ENCODE assay signal across 1 cellular context in genomic region chr4:2607107-2607506, GRCh38.
TF ChIP-seq lines count a peak whose summit lies in the region.

No MANE protein-coding gene starts in this region.

TF ChIP-seq in WTC11, 78 proteins besides CTCF, POLR2A, EP300 and RAD21 (continued from another document):
- TF ChIP-seq AR (CRISPR knock-in tag; IDR thresholded peaks at IDR 0.05), result no peak
- no peak for TF ChIP-seq PREB (CRISPR knock-in tag; IDR thresholded peaks at IDR 0.05; ENCODE audit: borderline replicate concordance)
- TF ChIP-seq CDX4 (CRISPR knock-in tag; IDR thresholded peaks at IDR 0.05; ENCODE audit: borderline replicate concordance), result no peak
- no peak for TF ChIP-seq ATF6 (CRISPR knock-in tag; IDR thresholded peaks at IDR 0.05)
- no peak for TF ChIP-seq FOXP4 (CRISPR knock-in tag; IDR thresholded peaks at IDR 0.05)
- TF ChIP-seq ZNF232 (CRISPR knock-in tag; IDR thresholded peaks at IDR 0.05), result no peak
- TF ChIP-seq NR3C1 (CRISPR knock-in tag; conservative IDR thresholded peaks at IDR 0.05; ENCODE audit: low read depth), result no peak
